Comparison of ENCODE assay signal across 20 cellular contexts in the genomic region with DNA sequence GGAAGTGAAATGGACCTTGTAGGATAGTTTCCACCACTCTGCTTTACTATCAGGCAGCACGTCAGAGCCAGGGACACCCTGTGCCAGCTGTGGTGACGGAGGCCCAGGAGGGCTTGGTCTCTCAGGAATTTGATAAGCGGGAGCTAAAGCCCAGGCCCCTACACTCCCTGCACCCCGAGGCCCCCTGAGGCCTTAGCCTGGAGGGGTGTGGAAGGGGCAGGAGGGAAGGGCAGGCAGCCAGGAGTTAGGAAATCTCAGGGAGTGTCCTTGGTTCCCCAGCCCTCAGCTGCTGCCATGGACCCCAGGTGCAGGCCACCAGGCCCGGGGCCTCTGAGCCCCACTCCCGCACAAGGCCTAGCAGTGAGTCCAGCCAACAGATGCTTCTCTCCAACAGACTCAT. TPM values are rescaled to one million over a fixed set of nuclear protein-coding genes. Genes with fewer than 3 reads are reported as not detected.
DNase-seq lines count a peak whose midpoint lies in the region; ATAC-seq and TF ChIP-seq lines count a peak whose summit lies in the region.
"Had no signal": no experiment of that assay in that cellular context is flagged by ENCODE, and none has a peak within 500 bp of the region (broad histone marks: within the 10 kb centered on the region; RNA-seq: fewer than 3 reads in every experiment).

No MANE protein-coding gene starts in this region.

- H3K36me3 ChIP-seq in SJCRH30, result no peaks in the 10 kb centered on the region
- peaks cover 0 to 30% (median 15%) of the 10 kb centered on the region in 6 donors for H3K36me3 ChIP-seq in spleen

- peaks cover 4% of the 10 kb centered on the region for H3K36me3 Mint-ChIP-seq in mesothelial cell of epicardium
- no peaks in the 10 kb centered on the region for H3K36me3 Mint-ChIP-seq in glutamatergic neuron (ENCODE audit: unreplicated experiment)
- H3K36me3 Mint-ChIP-seq: activated naive CD4-positive, alpha-beta T cell treated with anti-CD3 and anti-CD28 coated beads, Interleukin-2, amount 50 U/mL, for 72 hours had no signal

- 69 to 79% (median 75%) methylated on average over 6 of the region's 6 CpGs for WGBS in spleen, 5 donors

- no peak for TF ChIP-seq POLR2A in spleen (IDR thresholded peaks at IDR 0.05)

- TF ChIP-seq CTCF in mesothelial cell of epicardium (IDR thresholded peaks at IDR 0.05; ENCODE audit: unreplicated experiment), result no peak
- no peak for TF ChIP-seq CTCF in spleen (IDR thresholded peaks at IDR 0.05 in 8 of 11, conservative IDR thresholded peaks at IDR 0.05 in 3 of 11)
- TF ChIP-seq CTCF in glutamatergic neuron (IDR thresholded peaks at IDR 0.05; ENCODE audit: partially characterized antibody, unreplicated experiment), result no peak

- intact Hi-C loops in Right ventricle myocardium superior (cut with DNase I) (no loop called here), spleen (cut with DNase I; ENCODE audit: low total_unique reads) (no loop called here)

- H3K4me3 ChIP-seq in SJCRH30 (no peak overlapping the region), spleen (no peak overlapping the region)
- H3K4me3 ChIP-seq: thyroid gland had no signal

- H3K27me3 Mint-ChIP-seq in mesothelial cell of epicardium (ENCODE audit: low read depth), result no peaks in the 10 kb centered on the region
- peaks cover 3% of the 10 kb centered on the region for H3K27me3 Mint-ChIP-seq in glutamatergic neuron (ENCODE audit: unreplicated experiment)
- H3K27me3 Mint-ChIP-seq: activated CD4-positive, alpha-beta T cell treated with anti-CD3 and anti-CD28 coated beads for 36 hours; B cell; naive thymus-derived CD8-positive, alpha-beta T cell had no signal

- no peaks in the 10 kb centered on the region for H3K9me3 Mint-ChIP-seq in mesothelial cell of epicardium
- peaks cover 2% of the 10 kb centered on the region for H3K9me3 Mint-ChIP-seq in glutamatergic neuron (ENCODE audit: unreplicated experiment)
- H3K9me3 Mint-ChIP-seq: activated naive CD4-positive, alpha-beta T cell treated with anti-CD3 and anti-CD28 coated beads, Interleukin-2, amount 50 U/mL, for 72 hours; naive thymus-derived CD8-positive, alpha-beta T cell had no signal

- H3K4me1 ChIP-seq in SJCRH30 (peaks cover 21% of the 10 kb centered on the region), spleen (peaks cover 0 to 5% (median 0%) of the 10 kb centered on the region in 6 donors)
- H3K4me1 ChIP-seq: thyroid gland had no signal

- peaks cover 3% of the 10 kb centered on the region; the same call in 1 of the 2 replicates for H3K27me3 ChIP-seq in SJCRH30
- no peaks in the 10 kb centered on the region for H3K27me3 ChIP-seq in spleen (replicated peaks in 1 of 7)
- H3K27me3 ChIP-seq: thyroid gland had no signal

- peaks cover 18% of the 10 kb centered on the region for H3K4me1 Mint-ChIP-seq in mesothelial cell of epicardium
- peaks cover 7% of the 10 kb centered on the region for H3K4me1 Mint-ChIP-seq in glutamatergic neuron (ENCODE audit: low read depth, unreplicated experiment)
- H3K4me1 Mint-ChIP-seq: activated CD4-positive, alpha-beta T cell treated with anti-CD3 and anti-CD28 coated beads for 36 hours; B cell had no signal

- no peak overlapping the region for H3K4me3 Mint-ChIP-seq in mesothelial cell of epicardium
- no peak overlapping the region for H3K4me3 Mint-ChIP-seq in glutamatergic neuron (ENCODE audit: unreplicated experiment)
- H3K4me3 Mint-ChIP-seq: activated CD4-positive, alpha-beta T cell treated with anti-CD3 and anti-CD28 coated beads for 36 hours; B cell; naive thymus-derived CD8-positive, alpha-beta T cell had no signal

- no peaks in the 10 kb centered on the region for H3K9me3 ChIP-seq in SJCRH30 (replicated peaks)
- no peaks in the 10 kb centered on the region for H3K9me3 ChIP-seq in spleen
- H3K9me3 ChIP-seq: thyroid gland had no signal

- H3K27ac ChIP-seq in SJCRH30 (0 out of 2 replicates have a peak overlapping the region, but pooled peaks have one; percentile 5), spleen (no peak overlapping the region)
- H3K27ac ChIP-seq: KMS-11, thyroid gland had no signal

- ATAC-seq in Right ventricle myocardium superior (ENCODE audit: poor library complexity), result peak; percentile 77
- ATAC-seq: activated CD4-positive, alpha-beta T cell treated with anti-CD3 and anti-CD28 coated beads for 36 hours; activated naive CD4-positive, alpha-beta T cell treated with anti-CD3 and anti-CD28 coated beads, Interleukin-2, amount 50 U/mL, for 72 hours; naive thymus-derived CD8-positive, alpha-beta T cell had no signal

- DNase-seq in SJCRH30 (peak; percentile 73 to 78), Right ventricle myocardium superior (no peak), mesothelial cell of epicardium (ENCODE audit: low spot score in 2 of 2, unreplicated experiment in 2 of 2) (no peak), spleen (peak; percentile 44), glutamatergic neuron (no peak), NCI-H345 (lab: John Stamatoyannopoulos, UW) (no peak), NCI-H1092 treated with DMSO at 0.1 percent for 48 hours (lab: John Stamatoyannopoulos, UW) (no peak), pons (ENCODE audit: low spot score) (no peak)
- DNase-seq: activated CD4-positive, alpha-beta T cell treated with anti-CD3 and anti-CD28 coated beads for 36 hours; activated CD8-positive, alpha-beta memory T cell treated with anti-CD3 and anti-CD28 coated beads, Interleukin-2, amount 50 U/mL, for 48 hours; DMS53; effector CD4-positive, alpha-beta T cell; naive thymus-derived CD8-positive, alpha-beta T cell; NCI-H1105 treated with DMSO at 0.1 percent for 48 hours; SIG-M5; stimulated activated CD4-positive, alpha-beta T cell treated with anti-CD3 and anti-CD28 coated beads, Interleukin-4, amount 100 ng/mL, for 4 hours; thyroid gland had no signal

- H3K27ac Mint-ChIP-seq in mesothelial cell of epicardium, result peak overlapping the region; percentile 93
- H3K27ac Mint-ChIP-seq in glutamatergic neuron (ENCODE audit: unreplicated experiment), result no peak overlapping the region
- H3K27ac Mint-ChIP-seq: activated CD4-positive, alpha-beta T cell treated with anti-CD3 and anti-CD28 coated beads for 36 hours; B cell had no signal

RNA-seq across cellular contexts. Expression of a gene that starts 38.2 kb away (rescaled TPM):
- 269 and 274 TPM in 2 replicates for total RNA-seq in SJCRH30 (2014; rRNA removed; shearing (Covaris generic))
- total RNA-seq in Right ventricle myocardium superior (111 TPM), mesothelial cell of epicardium (201 to 210 TPM (median 208 TPM) in 3 replicates), spleen (100 to 1,000 TPM; 100 to 164 (median 131) TPM), glutamatergic neuron (ENCODE audit: unreplicated experiment) (85.8 TPM)
- 10 to 100 TPM; 29.7 to 60.5 (median 56.0) TPM for polyA plus RNA-seq in spleen

RNA-seq across cellular contexts. Expression of a gene that starts 53.0 kb away (rescaled TPM):
- total RNA-seq in SJCRH30 (2014; rRNA removed; shearing (Covaris generic)), result 0.23 and 0.40 TPM in 2 replicates
- total RNA-seq in Right ventricle myocardium superior, result 1.6 TPM
- 0.09 to 0.27 TPM (median 0.27 TPM) in 3 replicates for total RNA-seq in mesothelial cell of epicardium
- total RNA-seq in spleen, result 1 to 10 TPM in 2 of 7 donors, under 1 TPM in 2, not detected in 3; 0.23 to 9.2 (median 0.93) TPM
- polyA plus RNA-seq in spleen, result under 1 TPM; 0.45 to 0.70 (median 0.54) TPM
- not detected for total RNA-seq in glutamatergic neuron (ENCODE audit: unreplicated experiment)
- total RNA-seq: activated CD4-positive, alpha-beta T cell treated with anti-CD3 and anti-CD28 coated beads for 36 hours; thyroid gland had no signal

Comparison
In these comparisons a context has a peak if more than half of its experiments do, and no peak if none do; other contexts are left out.
1. DNase-seq: peak in SJCRH30 (2 of 2) and spleen (single experiment); none in Right ventricle myocardium superior (single experiment), mesothelial cell of epicardium (0 of 2), glutamatergic neuron (single experiment), NCI-H345 (single experiment), NCI-H1092 treated with DMSO at 0.1 percent for 48 hours (single experiment) and pons (single experiment).